ENCODE assay signal across 6 cellular contexts in genomic region chr20:51595744-51596143, GRCh38.
"Had no signal": no experiment of that assay in that cellular context is flagged by ENCODE, and none has a peak within 500 bp of the region (broad histone marks: within the 10 kb centered on the region; RNA-seq: fewer than 3 reads in every experiment).

No MANE protein-coding gene starts in this region.

- H3K27ac ChIP-seq: hepatocyte, neural progenitor cell, ovary, thyroid gland had no signal

- H3K4me1 ChIP-seq: thyroid gland had no signal

- H3K27me3 ChIP-seq: hepatocyte, neural progenitor cell, ovary, sigmoid colon, thyroid gland had no signal

- H3K79me2 ChIP-seq: hepatocyte had no signal

- H3K4me2 ChIP-seq: hepatocyte, neural progenitor cell had no signal

- H3K9me3 Mint-ChIP-seq: neural progenitor cell had no signal

- H3K9ac ChIP-seq: neural progenitor cell had no signal

- H3K36me3 ChIP-seq: neural progenitor cell, ovary had no signal

- H3K4me3 Mint-ChIP-seq: neural progenitor cell had no signal

- H3K9me3 ChIP-seq: ovary, sigmoid colon, spleen, thyroid gland had no signal

- H3K27ac Mint-ChIP-seq: neural progenitor cell had no signal

- H3K4me3 ChIP-seq: hepatocyte, neural progenitor cell, ovary, sigmoid colon, thyroid gland had no signal

- DNase-seq: ovary, sigmoid colon, thyroid gland had no signal

- H2AFZ ChIP-seq: hepatocyte, neural progenitor cell had no signal
